Comparison of ENCODE assay signal across 21 cellular contexts in genomic region chr9:86344818-86345217, GRCh38. TPM values are rescaled to one million over a fixed set of nuclear protein-coding genes. Genes with fewer than 3 reads are reported as not detected.
DNase-seq lines count a peak whose midpoint lies in the region; ATAC-seq, FAIRE-seq and TF ChIP-seq lines count a peak whose summit lies in the region.
"Had no signal": no experiment of that assay in that cellular context is flagged by ENCODE, and none has a peak within 500 bp of the region (broad histone marks: within the 10 kb centered on the region; RNA-seq: fewer than 3 reads in every experiment).

No MANE protein-coding gene starts in this region.

- no peak for DNase-seq in T-helper 1 cell
- DNase-seq in activated T-cell treated with anti-CD3 and anti-CD28 coated beads, Interleukin-2, amount 50 U/mL, for 72 hours, result no peak
- DNase-seq in activated T-cell treated with anti-CD3 and anti-CD28 coated beads, Interleukin-2, amount 50 U/mL, for 1 hour, result no peak
- no peak for DNase-seq in GM12891 (ENCODE audit: insufficient read length, low spot score)
- no peak for DNase-seq in activated naive CD8-positive, alpha-beta T cell treated with anti-CD3 and anti-CD28 coated beads, Interleukin-2, amount 50 U/mL, for 24 hours
- DNase-seq in immature natural killer cell, result no peak
- DNase-seq: ACHN; NCI-H1092 treated with DMSO at 0.1 percent for 48 hours; NCI-H1436 treated with DMSO at 0.1 percent for 48 hours; NCI-H1930; NCI-H510A treated with DMSO at 0.1 percent for 48 hours; NCI-H748 treated with DMSO at 0.1 percent for 48 hours; NK-92 treated with Interleukin-12 subunit alpha and Interleukin-12 subunit beta, amount 100 ng/mL, for 24 hours had no signal

- FAIRE-seq in GM12891 (lab: Jason Lieb, UNC), result peak; percentile 47
- FAIRE-seq: G401.6, GM18507, HepG2, K562 had no signal

- H3K4me3 Mint-ChIP-seq in T-helper 1 cell treated with Interleukin-12 subunit alpha and Interleukin-12 subunit beta and Interleukin-4 antibody, amounts not matched to agents 30 μg/mL and 1 μg/mL, for 36 hours, result no peak overlapping the region
- H3K4me3 Mint-ChIP-seq in activated T-cell treated with anti-CD3 and anti-CD28 coated beads, Interleukin-2, amount 50 U/mL, for 72 hours, result no peak overlapping the region
- no peak overlapping the region for H3K4me3 Mint-ChIP-seq in activated naive CD8-positive, alpha-beta T cell treated with anti-CD3 and anti-CD28 coated beads, Interleukin-2, amount 50 U/mL, for 24 hours
- H3K4me3 Mint-ChIP-seq in immature natural killer cell, result no peak overlapping the region
- H3K4me3 Mint-ChIP-seq: GM23338 had no signal

- peaks cover 42% of the 10 kb centered on the region for H3K4me1 Mint-ChIP-seq in T-helper 1 cell treated with Interleukin-12 subunit alpha and Interleukin-12 subunit beta and Interleukin-4 antibody, amounts not matched to agents 30 μg/mL and 1 μg/mL, for 36 hours (ENCODE audit: low read depth)
- peaks cover 63% of the 10 kb centered on the region for H3K4me1 Mint-ChIP-seq in activated T-cell treated with anti-CD3 and anti-CD28 coated beads, Interleukin-2, amount 50 U/mL, for 72 hours (ENCODE audit: low read depth)
- H3K4me1 Mint-ChIP-seq in activated naive CD8-positive, alpha-beta T cell treated with anti-CD3 and anti-CD28 coated beads, Interleukin-2, amount 50 U/mL, for 24 hours, result peaks cover 55% of the 10 kb centered on the region
- H3K4me1 Mint-ChIP-seq in immature natural killer cell, result peaks cover 45 to 72% of the 10 kb centered on the region in 2 donors
- H3K4me1 Mint-ChIP-seq: GM23338 had no signal

- no peak for ATAC-seq in activated T-cell treated with anti-CD3 and anti-CD28 coated beads, Interleukin-2, amount 50 U/mL, for 72 hours (replicated peaks in 1 of 2)
- ATAC-seq in activated naive CD8-positive, alpha-beta T cell treated with anti-CD3 and anti-CD28 coated beads, Interleukin-2, amount 50 U/mL, for 24 hours, result no peak
- no peak for ATAC-seq in HG03045 (IDR thresholded peaks at IDR 0.05; ENCODE audit: unreplicated experiment)
- ATAC-seq: GM23338, HepG2, K562, Panc1 had no signal

- peaks cover 51% of the 10 kb centered on the region for H3K36me3 Mint-ChIP-seq in T-helper 1 cell treated with Interleukin-12 subunit alpha and Interleukin-12 subunit beta and Interleukin-4 antibody, amounts not matched to agents 30 μg/mL and 1 μg/mL, for 36 hours (ENCODE audit: low read depth)
- peaks cover 12 to 30% of the 10 kb centered on the region in 2 donors for H3K36me3 Mint-ChIP-seq in activated T-cell treated with anti-CD3 and anti-CD28 coated beads, Interleukin-2, amount 50 U/mL, for 72 hours (ENCODE audit: insufficient read depth in 2 of 2)
- H3K36me3 Mint-ChIP-seq in activated naive CD8-positive, alpha-beta T cell treated with anti-CD3 and anti-CD28 coated beads, Interleukin-2, amount 50 U/mL, for 24 hours (ENCODE audit: low read depth), result peaks cover 44% of the 10 kb centered on the region
- peaks cover 12 to 49% (median 28%) of the 10 kb centered on the region in 3 donors for H3K36me3 Mint-ChIP-seq in immature natural killer cell

- peak overlapping the region; percentile 13 for H3K27ac Mint-ChIP-seq in T-helper 1 cell treated with Interleukin-12 subunit alpha and Interleukin-12 subunit beta and Interleukin-4 antibody, amounts not matched to agents 30 μg/mL and 1 μg/mL, for 36 hours
- H3K27ac Mint-ChIP-seq in activated T-cell treated with anti-CD3 and anti-CD28 coated beads, Interleukin-2, amount 50 U/mL, for 72 hours, result peak overlapping the region; percentile 30
- peak overlapping the region; percentile 3 for H3K27ac Mint-ChIP-seq in activated naive CD8-positive, alpha-beta T cell treated with anti-CD3 and anti-CD28 coated beads, Interleukin-2, amount 50 U/mL, for 24 hours
- H3K27ac Mint-ChIP-seq in immature natural killer cell, result peak overlapping the region in 3 of 6 donors; percentile 2 to 68 (median 22)
- H3K27ac Mint-ChIP-seq: GM23338 had no signal

- TF ChIP-seq POLR2A in GM12891 (IDR thresholded peaks at IDR 0.05; ENCODE audit: low read depth, low read length), result no peak

- H3K9me3 Mint-ChIP-seq in T-helper 1 cell treated with Interleukin-12 subunit alpha and Interleukin-12 subunit beta and Interleukin-4 antibody, amounts not matched to agents 30 μg/mL and 1 μg/mL, for 36 hours, result no peaks in the 10 kb centered on the region
- no peaks in the 10 kb centered on the region for H3K9me3 Mint-ChIP-seq in activated T-cell treated with anti-CD3 and anti-CD28 coated beads, Interleukin-2, amount 50 U/mL, for 72 hours
- peaks cover 5% of the 10 kb centered on the region for H3K9me3 Mint-ChIP-seq in activated naive CD8-positive, alpha-beta T cell treated with anti-CD3 and anti-CD28 coated beads, Interleukin-2, amount 50 U/mL, for 24 hours
- H3K9me3 Mint-ChIP-seq in immature natural killer cell, result no peaks in the 10 kb centered on the region
- H3K9me3 Mint-ChIP-seq: GM23338 had no signal

- no peaks in the 10 kb centered on the region for H3K27me3 Mint-ChIP-seq in T-helper 1 cell treated with Interleukin-12 subunit alpha and Interleukin-12 subunit beta and Interleukin-4 antibody, amounts not matched to agents 30 μg/mL and 1 μg/mL, for 36 hours (ENCODE audit: low read depth)
- H3K27me3 Mint-ChIP-seq in activated T-cell treated with anti-CD3 and anti-CD28 coated beads, Interleukin-2, amount 50 U/mL, for 72 hours (ENCODE audit: low read depth), result no peaks in the 10 kb centered on the region
- H3K27me3 Mint-ChIP-seq in activated naive CD8-positive, alpha-beta T cell treated with anti-CD3 and anti-CD28 coated beads, Interleukin-2, amount 50 U/mL, for 24 hours, result no peaks in the 10 kb centered on the region
- peaks cover 0 to 1% (median 0%) of the 10 kb centered on the region in 3 donors for H3K27me3 Mint-ChIP-seq in immature natural killer cell (ENCODE audit: low read depth in 3 of 3)

TF ChIP-seq in GM12891, 5 proteins besides CTCF, POLR2A, EP300 and RAD21:
- TF ChIP-seq PAX5 (IDR thresholded peaks at IDR 0.05; ENCODE audit: insufficient read depth, low read length, severe bottlenecking), result no peak

RNA-seq across cellular contexts. Expression of gene TUT7, which starts 9.4 kb away (rescaled TPM):
- total RNA-seq in activated T-cell treated with anti-CD3 and anti-CD28 coated beads, Interleukin-2, amount 50 U/mL, for 72 hours, result 10 to 100 TPM; 39.6 to 49.9 TPM
- 16.3 TPM for polyA plus RNA-seq in GM12891 (2012; ENCODE audit: low read depth, missing spikeins)
- 10 to 100 TPM; 16.1 to 34.4 (median 18.0) TPM for polyA plus RNA-seq in immature natural killer cell
